ENCODE assay signal across 10 cellular contexts in genomic region chr2:156706576-156706975, GRCh38.
"Had no signal": no experiment of that assay in that cellular context is flagged by ENCODE, and none has a peak within 500 bp of the region (broad histone marks: within the 10 kb centered on the region; RNA-seq: fewer than 3 reads in every experiment).

No MANE protein-coding gene starts in this region.

- H3K9me3 Mint-ChIP-seq: HFFc6 had no signal

- H3K27ac Mint-ChIP-seq: H9, HFFc6 had no signal

- H3K4me3 Mint-ChIP-seq: H9, HFFc6 had no signal

- H2AFZ ChIP-seq: GM23248 had no signal

- H3K36me3 ChIP-seq: HAP-1 had no signal

- H3K27ac ChIP-seq: GM23248 had no signal

- H3K9me3 ChIP-seq: HAP-1 had no signal

- H3K9ac ChIP-seq: GM23248 had no signal

- ATAC-seq: HCT116 had no signal

- DNase-seq: GM23248, GOT3, H7, H9, HCEC 1CT, HFFc6 had no signal

- FAIRE-seq: H1, H54 had no signal

- H3K4me3 ChIP-seq: GM23248, HAP-1 had no signal
